6 cellular contexts compared by ENCODE assay signal in the genomic region with DNA sequence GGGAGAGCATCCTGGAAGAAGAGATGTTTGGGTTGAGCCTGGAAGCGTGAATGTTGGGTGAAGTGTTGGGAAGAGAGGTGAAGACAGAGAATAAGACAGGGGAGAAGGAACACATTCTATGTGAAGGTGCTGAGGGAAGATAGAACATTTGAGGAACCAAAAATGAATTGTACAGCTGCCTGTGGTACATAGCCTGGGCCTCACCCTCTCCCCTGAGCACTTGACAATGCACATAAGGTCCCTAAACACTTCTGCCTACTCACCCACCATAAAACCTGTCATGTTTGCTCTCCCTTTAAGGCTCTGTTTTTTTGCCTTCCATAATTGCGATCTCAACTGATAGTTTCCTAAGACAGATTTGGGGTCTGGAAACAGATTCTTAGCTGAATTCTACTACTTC. TPM values are rescaled to one million over a fixed set of nuclear protein-coding genes. Genes with fewer than 3 reads are reported as not detected.
DNase-seq lines count a peak whose midpoint lies in the region; ATAC-seq, FAIRE-seq and TF ChIP-seq lines count a peak whose summit lies in the region.
"Not testable (repeated sequence)": the region's sequence is repeated elsewhere in the genome, so short reads cannot be mapped to it uniquely, and the experiment has no call there.

No MANE protein-coding gene starts in this region.

- H4K20me1 ChIP-seq in OCI-LY7 (ENCODE audit: insufficient read depth, low read length); GM12878 (ENCODE audit: control insufficient read depth, insufficient read depth); HepG2 (ENCODE audit: insufficient read depth, low read length): not testable (repeated sequence)

- not testable (repeated sequence) for H3K4me3 ChIP-seq in OCI-LY7 (ENCODE audit: low read depth, low read length, poor library complexity, severe bottlenecking); GM12878; HepG2 (replicated peaks in 1 of 3; ENCODE audit: insufficient read depth in 1 of 3, low read depth in 2 of 3, low read length in 3 of 3); naive thymus-derived CD4-positive, alpha-beta T cell (ENCODE audit: low read length)

- not testable (repeated sequence) for TF ChIP-seq POLR2A in GM12892 (IDR thresholded peaks at IDR 0.05; ENCODE audit: low read depth, low read length); GM12878 (IDR thresholded peaks at IDR 0.05; ENCODE audit: low read depth, low read length); HepG2 (IDR thresholded peaks at IDR 0.05; ENCODE audit: insufficient read depth in 1 of 2, low read depth in 2 of 2, low read length in 2 of 2)

- peak overlapping the region; percentile 29; the same call in 1 of the 2 replicates for H3K4me2 ChIP-seq in OCI-LY7 (ENCODE audit: low read length)
- not testable (repeated sequence) for H3K4me2 ChIP-seq in GM12878 (ENCODE audit: control insufficient read depth, insufficient read depth); HepG2 (ENCODE audit: low read depth, low read length)

- H3K36me3 ChIP-seq in OCI-LY7 (ENCODE audit: insufficient read depth, low read length); GM12878 (ENCODE audit: control insufficient read depth in 2 of 2, insufficient read depth in 2 of 2, low read length in 1 of 2); HepG2 (replicated peaks in 1 of 2; ENCODE audit: control insufficient read depth in 1 of 2, insufficient read depth in 2 of 2, low read length in 2 of 2); naive thymus-derived CD4-positive, alpha-beta T cell (ENCODE audit: control insufficient read depth in 2 of 3, insufficient read depth in 3 of 3, low read length in 3 of 3): not testable (repeated sequence)

- H3K27ac ChIP-seq in OCI-LY7 (ENCODE audit: low read depth, low read length, poor library complexity, severe bottlenecking); GM12878 (ENCODE audit: control insufficient read depth, insufficient read depth); HepG2 (ENCODE audit: extremely low read length, insufficient read depth, low read length); naive thymus-derived CD4-positive, alpha-beta T cell (ENCODE audit: low read depth, low read length): not testable (repeated sequence)

- not testable (repeated sequence) for H3K4me1 Mint-ChIP-seq in naive thymus-derived CD4-positive, alpha-beta T cell

- ATAC-seq in GM19351 (IDR thresholded peaks at IDR 0.05; ENCODE audit: unreplicated experiment): peak; percentile 61
- peak; percentile 60 for ATAC-seq in GM12878
- ATAC-seq in HepG2: not testable (repeated sequence)
- peak; percentile 45 for ATAC-seq in naive thymus-derived CD4-positive, alpha-beta T cell

- CTCF ChIA-PET in OCI-LY7 (lab: Charles Lee; ENCODE audit: unreplicated experiment); GM12878 (lab: Yijun Ruan, JAX); HepG2 (lab: Yijun Ruan, JAX; ENCODE audit: low intra/inter-chr PET ratio, low total read pairs); naive thymus-derived CD4-positive, alpha-beta T cell (lab: Charles Lee): not testable (repeated sequence)

- in situ Hi-C loops in GM12878 (cut with MboI); HepG2 (cut with HindIII; ENCODE audit: extremely low pct_ligation_motif_present, low pct_unique_long_range_greater_than_20kb): not testable (repeated sequence)

- not testable (repeated sequence) for H2AFZ ChIP-seq in OCI-LY7 (ENCODE audit: low read length); GM12878 (ENCODE audit: control insufficient read depth, low read depth, low read length); HepG2 (ENCODE audit: low read length)

- TF ChIP-seq RAD21 in GM12878 (IDR thresholded peaks at IDR 0.05; ENCODE audit: insufficient read depth, low read depth, low read length); HepG2 (CRISPR knock-in tag; IDR thresholded peaks at IDR 0.05): not testable (repeated sequence)

- RAD21 ChIA-PET in GM12878 (lab: Charles Lee; ENCODE audit: unreplicated experiment): not testable (repeated sequence)

- peaks cover 28% of the 10 kb centered on the region for H3K4me1 ChIP-seq in OCI-LY7 (ENCODE audit: insufficient read depth, low read length, poor library complexity, severe bottlenecking)
- H3K4me1 ChIP-seq in GM12878 (ENCODE audit: control insufficient read depth, insufficient read depth, low read length); HepG2 (ENCODE audit: insufficient read depth, low read length); naive thymus-derived CD4-positive, alpha-beta T cell (ENCODE audit: control insufficient read depth in 2 of 2, insufficient read depth in 2 of 2, low read length in 2 of 2): not testable (repeated sequence)

- not testable (repeated sequence) for H3K9me2 ChIP-seq in OCI-LY7 (ENCODE audit: insufficient read depth, low read length)

- POLR2A ChIA-PET in OCI-LY7 (lab: Charles Lee); GM12878 (lab: Charles Lee); HepG2 (lab: Yijun Ruan, JAX); naive thymus-derived CD4-positive, alpha-beta T cell (lab: Charles Lee): not testable (repeated sequence)

- not testable (repeated sequence) for H3K27me3 Mint-ChIP-seq in naive thymus-derived CD4-positive, alpha-beta T cell

- not testable (repeated sequence) for H3K9me3 ChIP-seq in OCI-LY7 (ENCODE audit: low read length); GM12878 (replicated peaks; ENCODE audit: control insufficient read depth, insufficient read depth, low read length); HepG2 (ENCODE audit: low read length); naive thymus-derived CD4-positive, alpha-beta T cell (ENCODE audit: control insufficient read depth in 2 of 3, low read length in 3 of 3)

- BruUV-seq in OCI-LY7 (replicated peaks; lab: Mats Ljungman, UMichigan); GM12878 (replicated peaks; lab: Mats Ljungman, UMichigan); HepG2 (replicated peaks; lab: Mats Ljungman, UMichigan): not testable (repeated sequence)

- H3K36me3 Mint-ChIP-seq in naive thymus-derived CD4-positive, alpha-beta T cell: not testable (repeated sequence)

- H3K9me3 Mint-ChIP-seq in naive thymus-derived CD4-positive, alpha-beta T cell: not testable (repeated sequence)

- H3K27me3 ChIP-seq in GM12878 (replicated peaks in 1 of 2; ENCODE audit: control insufficient read depth in 2 of 2, insufficient read depth in 2 of 2, low read length in 1 of 2); HepG2 (ENCODE audit: control insufficient read depth in 1 of 2, insufficient read depth in 2 of 2, low read length in 2 of 2); naive thymus-derived CD4-positive, alpha-beta T cell (ENCODE audit: control insufficient read depth in 2 of 2, insufficient read depth in 2 of 2, low read length in 2 of 2): not testable (repeated sequence)

- TF ChIP-seq EP300 in GM12878 (IDR thresholded peaks at IDR 0.05; ENCODE audit: borderline replicate concordance in 1 of 2, control insufficient read depth in 1 of 2, low read depth in 2 of 2, low read length in 2 of 2); HepG2 (IDR thresholded peaks at IDR 0.05; ENCODE audit: low read depth in 2 of 2, low read length in 2 of 2); HepG2 (CRISPR knock-in tag; IDR thresholded peaks at IDR 0.05; ENCODE audit: borderline replicate concordance): not testable (repeated sequence)

- intact Hi-C loops in OCI-LY7 (cut with micrococcal nuclease; ENCODE audit: unreplicated experiment); GM12878 (cut with micrococcal nuclease; ENCODE audit: unreplicated experiment); HepG2 (cut with micrococcal nuclease; ENCODE audit: unreplicated experiment); naive thymus-derived CD4-positive, alpha-beta T cell (cut with micrococcal nuclease): not testable (repeated sequence)

- SMC1A ChIA-PET in GM12878 (lab: Charles Lee; ENCODE audit: uncharacterized antibody, unreplicated experiment): not testable (repeated sequence)

- not testable (repeated sequence) for H3K27ac Mint-ChIP-seq in naive thymus-derived CD4-positive, alpha-beta T cell

- H3K79me2 ChIP-seq in OCI-LY7 (ENCODE audit: insufficient read depth, low read depth, low read length); GM12878 (ENCODE audit: control insufficient read depth, insufficient read depth, low read length); HepG2 (ENCODE audit: insufficient read depth, low read length): not testable (repeated sequence)

- not testable (repeated sequence) for TF ChIP-seq CTCF in OCI-LY7 (conservative IDR thresholded peaks at IDR 0.05; ENCODE audit: low read length); GM12878 (IDR thresholded peaks at IDR 0.05 in 2 of 3, conservative IDR thresholded peaks at IDR 0.05 in 1 of 3; ENCODE audit: control insufficient read depth in 2 of 3, extremely low read depth in 1 of 3, insufficient read depth in 1 of 3, low read depth in 3 of 3, low read length in 3 of 3); HepG2 (CRISPR knock-in tag; IDR thresholded peaks at IDR 0.05)

- not testable (repeated sequence) for DNase-seq in GM12892 (ENCODE audit: insufficient read length); OCI-LY7 (ENCODE audit: low spot score); GM12878 (ENCODE audit: low read depth, low spot score); HepG2 (ENCODE audit: low spot score); naive thymus-derived CD4-positive, alpha-beta T cell

- H3K9ac ChIP-seq in GM12878 (ENCODE audit: control insufficient read depth, insufficient read depth, low read length); HepG2 (ENCODE audit: insufficient read depth, low read depth, low read length): not testable (repeated sequence)

- not testable (repeated sequence) for H3K4me3 Mint-ChIP-seq in naive thymus-derived CD4-positive, alpha-beta T cell

- FAIRE-seq in GM12892 (lab: Jason Lieb, UNC): peak; percentile 44
- not testable (repeated sequence) for FAIRE-seq in GM12878 (lab: Jason Lieb, UNC)
- peak; percentile 40 for FAIRE-seq in HepG2 (lab: Jason Lieb, UNC)

- 67% methylated on average over 1 of the region's 2 CpGs for WGBS in GM12878 (ENCODE audit: insufficient coverage, insufficient replicate concordance, low lambda C conversion rate, missing lambda C conversion rate)
- WGBS in HepG2 (ENCODE audit: low lambda C conversion rate): 9% methylated on average over 1 of the region's 2 CpGs

RNA-seq across cellular contexts. Expression of gene NOTCH2, which starts 41.5 kb away (rescaled TPM):
- 7.8 TPM for polyA plus RNA-seq in GM12892 (2012; ENCODE audit: missing spikeins)
- 31.0 and 36.1 TPM in 2 replicates for total RNA-seq in OCI-LY7 (2014; rRNA removed; shearing (Covaris generic))
- total RNA-seq in OCI-LY7 (2022) (42.0 and 50.6 TPM in 2 replicates), GM12878 (2014; rRNA removed) (0.38 and 0.62 TPM in 2 replicates), GM12878 (2014; rRNA removed; fragmentation: Illumina TruSeq; extraction: Trizol) (0.40 and 0.46 TPM in 2 replicates), GM12878 (2021) (1.4 and 1.6 TPM in 2 replicates), HepG2 (2016; rRNA removed; fragmentation: Illumina TruSeq; extraction: Trizol) (6.2 and 11.4 TPM in 2 replicates)
- total RNA-seq in GM12878 (2013; cell fraction: nucleolus; rRNA removed): 7.3 and 8.5 TPM in 2 replicates
- 2.6 TPM for polyA plus RNA-seq in GM12878 (2011; ENCODE audit: low read depth)
- polyA plus RNA-seq in GM12878 (2011; rRNA removed) (1.5 and 2.0 TPM in 2 replicates), GM12878 (2014; fragmentation: Illumina TruSeq; extraction: Trizol) (0.24 and 0.47 TPM in 2 replicates), GM12878 (2014; fragmentation: Nextera tagmentation; extraction: Ambion mirVana) (under 1 TPM in 1 of 2 experiments, not detected in 1; 0.02 TPM), GM12878 (2014; rRNA removed) (0.33 and 0.58 TPM in 2 replicates), GM12878 (2016; fragmentation: Nextera tagmentation; extraction: Ambion mirVana) (under 1 TPM; 0.70 to 0.74 TPM), HepG2 (2011; rRNA removed) (4.0 and 4.3 TPM in 2 replicates)
- polyA plus RNA-seq in GM12878 (2011; cell fraction: cytosol; rRNA removed): 2.0 and 2.5 TPM in 2 replicates
- 3.9 and 4.0 TPM in 2 replicates for polyA plus RNA-seq in GM12878 (2011; cell fraction: nucleus; rRNA removed)
- 1.8 and 2.2 TPM in 2 replicates for polyA plus RNA-seq in GM12878 (2012)
- polyA minus RNA-seq in GM12878 (2011; rRNA and poly(A)+ RNA removed): 16.7 and 23.2 TPM in 2 replicates
- polyA minus RNA-seq in GM12878 (2011; cell fraction: cytosol; rRNA and poly(A)+ RNA removed): 5.6 and 5.8 TPM in 2 replicates
- 9.9 and 14.0 TPM in 2 replicates for polyA minus RNA-seq in GM12878 (2011; cell fraction: nucleus; rRNA and poly(A)+ RNA removed)
- 1.3 and 1.4 TPM in 2 replicates for total RNA-seq in HepG2 (2016; cell fraction: cytosol; rRNA removed; fragmentation: Illumina TruSeq; extraction: Trizol; ENCODE audit: low read depth)
- 6.0 and 11.7 TPM in 2 replicates for total RNA-seq in HepG2 (2016; cell fraction: insoluble cytoplasmic fraction; rRNA removed; fragmentation: Illumina TruSeq; extraction: Trizol)
- 2.4 and 2.7 TPM in 2 replicates for total RNA-seq in HepG2 (2016; cell fraction: membrane; rRNA removed; fragmentation: Illumina TruSeq; extraction: Trizol)
- total RNA-seq in HepG2 (2016; cell fraction: nucleus; rRNA removed; fragmentation: Illumina TruSeq; extraction: Trizol): 23.4 and 25.9 TPM in 2 replicates
- 3.3 and 4.3 TPM in 2 replicates for polyA plus RNA-seq in HepG2 (2011; cell fraction: cytosol; rRNA removed)
- polyA plus RNA-seq in HepG2 (2011; cell fraction: nucleus; rRNA removed): 7.4 and 8.6 TPM in 2 replicates
- 7.4 and 8.2 TPM in 2 replicates for polyA plus RNA-seq in HepG2 (2012)
- 0.29 and 0.33 TPM in 2 replicates for polyA plus RNA-seq in HepG2 (2016; cell fraction: cytosol; fragmentation: Illumina TruSeq; extraction: Trizol; ENCODE audit: low read depth)
- polyA plus RNA-seq in HepG2 (2016; cell fraction: insoluble cytoplasmic fraction; fragmentation: Illumina TruSeq; extraction: Trizol; ENCODE audit: low read depth): 2.3 and 2.4 TPM in 2 replicates
- 0.41 and 0.55 TPM in 2 replicates for polyA plus RNA-seq in HepG2 (2016; cell fraction: membrane; fragmentation: Illumina TruSeq; extraction: Trizol; ENCODE audit: low read depth)
- 10.2 and 10.5 TPM in 2 replicates for polyA plus RNA-seq in HepG2 (2016; cell fraction: nucleus; fragmentation: Illumina TruSeq; extraction: Trizol; ENCODE audit: insufficient read depth, low read depth)
- 49.6 and 185 TPM in 2 replicates for polyA minus RNA-seq in HepG2 (2011; rRNA and poly(A)+ RNA removed; ENCODE audit: low replicate concordance)
- 11.3 and 17.0 TPM in 2 replicates for polyA minus RNA-seq in HepG2 (2011; cell fraction: cytosol; rRNA and poly(A)+ RNA removed)
- 26.5 and 34.7 TPM in 2 replicates for polyA minus RNA-seq in HepG2 (2011; cell fraction: nucleus; rRNA and poly(A)+ RNA removed)
- 100 to 1,000 TPM in 2 of 5 experiments, 10 to 100 TPM in 3; 63.7 to 143 (median 80.6) TPM for total RNA-seq in naive thymus-derived CD4-positive, alpha-beta T cell
- 10 to 100 TPM; 25.4 to 32.0 TPM for polyA plus RNA-seq in naive thymus-derived CD4-positive, alpha-beta T cell
